12 cellular contexts compared by ENCODE assay signal in the genomic region with DNA sequence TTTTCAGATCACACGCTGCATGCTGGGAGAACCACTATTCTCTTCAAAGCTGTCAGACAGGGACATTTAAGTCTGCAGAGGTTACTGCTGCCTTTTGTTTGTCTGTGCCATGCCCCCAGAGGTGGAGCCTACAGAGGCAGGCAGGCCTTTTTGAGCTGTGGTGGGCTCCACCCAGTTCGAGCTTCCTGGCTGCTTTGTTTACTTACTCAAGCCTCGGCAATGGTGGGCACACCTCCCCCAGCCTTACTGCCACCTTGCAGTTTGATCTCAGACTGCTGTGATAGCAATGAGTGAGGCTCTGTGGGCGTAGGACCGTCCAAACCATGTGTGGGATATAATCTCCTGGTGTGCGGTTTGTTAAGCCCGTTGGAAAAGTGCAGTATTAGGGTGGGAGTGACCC. TPM values are rescaled to one million over a fixed set of nuclear protein-coding genes. Genes with fewer than 3 reads are reported as not detected.
DNase-seq lines count a peak whose midpoint lies in the region; ATAC-seq and TF ChIP-seq lines count a peak whose summit lies in the region.
"Not testable (repeated sequence)": the region's sequence is repeated elsewhere in the genome, so short reads cannot be mapped to it uniquely, and the experiment has no call there.
"Had no signal": no experiment of that assay in that cellular context is flagged by ENCODE, and none has a peak within 500 bp of the region (broad histone marks: within the 10 kb centered on the region; RNA-seq: fewer than 3 reads in every experiment).

No MANE protein-coding gene starts in this region.

- peaks cover 29% of the 10 kb centered on the region for H3K36me3 Mint-ChIP-seq in CD8-positive, alpha-beta T cell
- H3K36me3 Mint-ChIP-seq in activated CD4-positive, alpha-beta T cell treated with anti-CD3 and anti-CD28 coated beads, Interleukin-2, amount 10 ng/mL, durations not matched to agents 24 days and 14 days (ENCODE audit: low read depth) = peaks cover 38% of the 10 kb centered on the region
- H3K36me3 Mint-ChIP-seq in naive thymus-derived CD4-positive, alpha-beta T cell = peaks cover 7 to 47% (median 12%) of the 10 kb centered on the region in 5 donors
- H3K36me3 Mint-ChIP-seq in stimulated activated effector memory CD8-positive, alpha-beta T cell treated with anti-CD3 and anti-CD28 coated beads, Interleukin-12 subunit alpha, Interleukin-12 subunit beta, amount 100 ng/mL, for 72 hours = not testable (repeated sequence)

- not testable (repeated sequence) for H3K4me3 Mint-ChIP-seq in CD8-positive, alpha-beta T cell; activated CD4-positive, alpha-beta T cell treated with anti-CD3 and anti-CD28 coated beads, Interleukin-2, amount 10 ng/mL, durations not matched to agents 24 days and 14 days; stimulated activated effector memory CD8-positive, alpha-beta T cell treated with anti-CD3 and anti-CD28 coated beads, Interleukin-12 subunit alpha, Interleukin-12 subunit beta, amount 100 ng/mL, for 72 hours
- H3K4me3 Mint-ChIP-seq in naive thymus-derived CD4-positive, alpha-beta T cell = peak overlapping the region in 6 of 10 donors; percentile 25 to 63 (median 42)

- CTCF ChIA-PET in CD8-positive, alpha-beta T cell (lab: Charles Lee) = interaction anchor here (1.5 kb wide), 1 partner anchor 52 kb away, joined by 3 read pairs; no protein-coding TSS in a partner anchor
- CTCF ChIA-PET in naive thymus-derived CD4-positive, alpha-beta T cell (lab: Charles Lee) = interaction anchor here (0.6 kb wide), 1 partner anchor 125 kb away, joined by 3 read pairs; no protein-coding TSS in a partner anchor

- peaks cover 25% of the 10 kb centered on the region for H3K4me1 ChIP-seq in CD8-positive, alpha-beta T cell (ENCODE audit: insufficient read depth, low read length)
- H3K4me1 ChIP-seq in naive thymus-derived CD4-positive, alpha-beta T cell (ENCODE audit: control insufficient read depth in 2 of 2, insufficient read depth in 2 of 2, low read length in 2 of 2) = peaks cover 10 to 18% of the 10 kb centered on the region in 2 donors

- not testable (repeated sequence) for H3K4me3 ChIP-seq in CD8-positive, alpha-beta T cell (ENCODE audit: low read depth, low read length)
- H3K4me3 ChIP-seq in naive thymus-derived CD4-positive, alpha-beta T cell (ENCODE audit: low read length) = peak overlapping the region; percentile 13

- POLR2A ChIA-PET in CD8-positive, alpha-beta T cell (lab: Charles Lee) = interaction anchor here (1.7 kb wide), 1 partner anchor 10 kb away, joined by 7 read pairs; no protein-coding TSS in a partner anchor
- POLR2A ChIA-PET in naive thymus-derived CD4-positive, alpha-beta T cell (lab: Charles Lee) = interaction anchor here (1.0 to 2.5 kb wide), 2 partner anchors 20 to 43 kb away, joined by 3 to 9 read pairs; no protein-coding TSS in a partner anchor

- peaks cover 14% of the 10 kb centered on the region for H3K9me3 Mint-ChIP-seq in CD8-positive, alpha-beta T cell
- peaks cover 33% of the 10 kb centered on the region for H3K9me3 Mint-ChIP-seq in activated CD4-positive, alpha-beta T cell treated with anti-CD3 and anti-CD28 coated beads, Interleukin-2, amount 10 ng/mL, durations not matched to agents 24 days and 14 days
- H3K9me3 Mint-ChIP-seq in naive thymus-derived CD4-positive, alpha-beta T cell = peaks cover 0 to 35% (median 14%) of the 10 kb centered on the region in 11 donors
- H3K9me3 Mint-ChIP-seq in stimulated activated effector memory CD8-positive, alpha-beta T cell treated with anti-CD3 and anti-CD28 coated beads, Interleukin-12 subunit alpha, Interleukin-12 subunit beta, amount 100 ng/mL, for 72 hours = not testable (repeated sequence)

- H3K4me1 Mint-ChIP-seq in CD8-positive, alpha-beta T cell (ENCODE audit: low read depth) = peaks cover 47% of the 10 kb centered on the region
- peaks cover 24% of the 10 kb centered on the region for H3K4me1 Mint-ChIP-seq in activated CD4-positive, alpha-beta T cell treated with anti-CD3 and anti-CD28 coated beads, Interleukin-2, amount 10 ng/mL, durations not matched to agents 24 days and 14 days
- H3K4me1 Mint-ChIP-seq in naive thymus-derived CD4-positive, alpha-beta T cell = peaks cover 8 to 60% (median 44%) of the 10 kb centered on the region in 7 donors
- peaks cover 32% of the 10 kb centered on the region for H3K4me1 Mint-ChIP-seq in stimulated activated effector memory CD8-positive, alpha-beta T cell treated with anti-CD3 and anti-CD28 coated beads, Interleukin-12 subunit alpha, Interleukin-12 subunit beta, amount 100 ng/mL, for 72 hours

- TF ChIP-seq CTCF in CD8-positive, alpha-beta T cell (IDR thresholded peaks at IDR 0.05) = not testable (repeated sequence)

- DNase-seq in CD8-positive, alpha-beta T cell = peak; percentile 8 to 77 (median 23)
- DNase-seq in activated CD4-positive, alpha-beta T cell treated with anti-CD3 and anti-CD28 coated beads, Interleukin-2, amount 10 ng/mL, durations not matched to agents 24 days and 14 days = peak; percentile 56
- DNase-seq in activated T-cell treated with anti-CD3 and anti-CD28 coated beads, Interleukin-2, amount 50 U/mL, for 1 hour = peak; percentile 36
- peak; percentile 60 for DNase-seq in activated gamma-delta T cell treated with Interleukin-2 at 50 U/mL for 16 hours
- DNase-seq in central memory CD4-positive, alpha-beta T cell = peak; percentile 17
- DNase-seq in naive thymus-derived CD4-positive, alpha-beta T cell = peak in 6 of 9 donors; percentile 15 to 58 (median 32)
- DNase-seq in stimulated activated effector memory CD8-positive, alpha-beta T cell treated with anti-CD3 and anti-CD28 coated beads, Interleukin-12 subunit alpha, Interleukin-12 subunit beta, amount 100 ng/mL, for 72 hours (ENCODE audit: low spot score in 2 of 2) = not testable (repeated sequence)

- H3K27ac Mint-ChIP-seq in CD8-positive, alpha-beta T cell = peak overlapping the region; percentile 81
- H3K27ac Mint-ChIP-seq in activated CD4-positive, alpha-beta T cell treated with anti-CD3 and anti-CD28 coated beads, Interleukin-2, amount 10 ng/mL, durations not matched to agents 24 days and 14 days = not testable (repeated sequence)
- peak overlapping the region in 7 of 9 donors; percentile 15 to 85 (median 52) for H3K27ac Mint-ChIP-seq in naive thymus-derived CD4-positive, alpha-beta T cell
- H3K27ac Mint-ChIP-seq in stimulated activated effector memory CD8-positive, alpha-beta T cell treated with anti-CD3 and anti-CD28 coated beads, Interleukin-12 subunit alpha, Interleukin-12 subunit beta, amount 100 ng/mL, for 72 hours = peak overlapping the region; percentile 67

- H3K27ac ChIP-seq in CD8-positive, alpha-beta T cell (ENCODE audit: low read depth, low read length); naive thymus-derived CD4-positive, alpha-beta T cell (ENCODE audit: low read depth, low read length): not testable (repeated sequence)

- H3K9me3 ChIP-seq in CD8-positive, alpha-beta T cell (ENCODE audit: low read length); naive thymus-derived CD4-positive, alpha-beta T cell (ENCODE audit: control insufficient read depth in 2 of 3, low read length in 3 of 3): not testable (repeated sequence)

- intact Hi-C loops in CD8-positive, alpha-beta T cell (cut with DNase I, micrococcal nuclease) = loop anchor here in 1 of 2 experiments (5.0 kb wide), 1 partner anchor 38 kb away; no protein-coding TSS in a partner anchor
- intact Hi-C loops in activated CD4-positive, alpha-beta T cell treated with anti-CD3 and anti-CD28 coated beads, Interleukin-2, amount 10 ng/mL, durations not matched to agents 24 days and 14 days (cut with micrococcal nuclease); naive thymus-derived CD4-positive, alpha-beta T cell (cut with micrococcal nuclease): not testable (repeated sequence)

- not testable (repeated sequence) for H3K27me3 Mint-ChIP-seq in CD8-positive, alpha-beta T cell (ENCODE audit: low read depth); activated CD4-positive, alpha-beta T cell treated with anti-CD3 and anti-CD28 coated beads, Interleukin-2, amount 10 ng/mL, durations not matched to agents 24 days and 14 days; naive thymus-derived CD4-positive, alpha-beta T cell

- H3K27me3 ChIP-seq in CD8-positive, alpha-beta T cell (ENCODE audit: insufficient read depth, low read length); naive thymus-derived CD4-positive, alpha-beta T cell (ENCODE audit: control insufficient read depth in 2 of 2, insufficient read depth in 2 of 2, low read length in 2 of 2): not testable (repeated sequence)

- not testable (repeated sequence) for ATAC-seq in CD8-positive, alpha-beta T cell; naive thymus-derived CD4-positive, alpha-beta T cell; stimulated activated effector memory CD8-positive, alpha-beta T cell treated with anti-CD3 and anti-CD28 coated beads, Interleukin-12 subunit alpha, Interleukin-12 subunit beta, amount 100 ng/mL, for 72 hours

- not testable (repeated sequence) for H3K36me3 ChIP-seq in CD8-positive, alpha-beta T cell (ENCODE audit: insufficient read depth, low read length); naive thymus-derived CD4-positive, alpha-beta T cell (ENCODE audit: control insufficient read depth in 2 of 3, insufficient read depth in 3 of 3, low read length in 3 of 3)

RNA-seq across cellular contexts. Expression of gene SLAMF6, which starts 42.3 kb away (rescaled TPM):
- total RNA-seq in CD8-positive, alpha-beta T cell = 1 to 10 TPM; 4.6 to 5.2 TPM
- total RNA-seq in activated CD4-positive, alpha-beta T cell treated with anti-CD3 and anti-CD28 coated beads, Interleukin-2, amount 10 ng/mL, durations not matched to agents 24 days and 14 days = 53.8 and 55.4 TPM in 2 replicates
- 10 to 100 TPM; 17.8 to 48.5 (median 40.5) TPM for total RNA-seq in naive thymus-derived CD4-positive, alpha-beta T cell
- 10 to 100 TPM; 61.1 to 62.6 TPM for polyA plus RNA-seq in naive thymus-derived CD4-positive, alpha-beta T cell
- total RNA-seq: GM23248, HepG2 had no signal
- polyA plus RNA-seq: A549, AG04450, BJ, GM23248, HepG2 had no signal
